ENCODE assay signal across 14 cellular contexts in genomic region chr21:31908106-31909031, GRCh38. TPM values are rescaled to one million over a fixed set of nuclear protein-coding genes. Genes with fewer than 3 reads are reported as not detected.
A peak's percentile ranks its signal among the peaks of the same experiment; 100 is the strongest.
DNase-seq lines count a peak whose midpoint lies in the region; ATAC-seq and TF ChIP-seq lines count a peak whose summit lies in the region.
"Had no signal": no experiment of that assay in that cellular context is flagged by ENCODE, and none has a peak within 500 bp of the region (broad histone marks: within the 10 kb centered on the region; RNA-seq: fewer than 3 reads in every experiment).

No MANE protein-coding gene starts in this region.

- no peak overlapping the region for H2BK5ac ChIP-seq in trophoblast cell (ENCODE audit: low read depth, low read length, poor library complexity)

- TF ChIP-seq CTCF in MM.1S (IDR thresholded peaks at IDR 0.05; ENCODE audit: low read length): no peak

- H2AFZ ChIP-seq in trophoblast cell (ENCODE audit: insufficient read depth, low read length, poor library complexity) (no peak overlapping the region), MM.1S (ENCODE audit: low read length) (no peak overlapping the region)

- H4K8ac ChIP-seq in trophoblast cell (ENCODE audit: low read depth, low read length): no peak overlapping the region

- H4K20me1 ChIP-seq in MM.1S (ENCODE audit: insufficient read depth, low read length): no peaks in the 10 kb centered on the region

- no CpG with 5 or more reads among the region's 20 CpGs for WGBS in trophoblast cell (ENCODE audit: extremely low coverage, insufficient coverage, insufficient read length)

- H2AK5ac ChIP-seq in trophoblast cell (ENCODE audit: low read length): no peak overlapping the region

- H3K4me1 ChIP-seq in SJCRH30 (peaks cover 92% of the 10 kb centered on the region), trophoblast cell (ENCODE audit: control insufficient read depth in 1 of 2, insufficient read depth in 2 of 2, low read length in 2 of 2) (peaks cover 22 to 23% of the 10 kb centered on the region in 2 experiments), MM.1S (ENCODE audit: low read length) (no peaks in the 10 kb centered on the region)

- H2BK12ac ChIP-seq in trophoblast cell (ENCODE audit: low read length): no peak overlapping the region

- no peaks in the 10 kb centered on the region for H3F3A ChIP-seq in MM.1S (ENCODE audit: insufficient read depth, low read length)

- no peak overlapping the region for H3K14ac ChIP-seq in trophoblast cell (ENCODE audit: low read length)

- in situ Hi-C loops in G401 (cut with HindIII; ENCODE audit: low sequenced_read_pairs): no loop called here

- no peaks in the 10 kb centered on the region for H3K9me2 ChIP-seq in MM.1S (replicated peaks; ENCODE audit: insufficient read depth, low read length)

- H3K4me2 ChIP-seq in trophoblast cell (ENCODE audit: low read length) (no peak overlapping the region), MM.1S (ENCODE audit: low read depth, low read length) (no peak overlapping the region)

- no peak overlapping the region for H4K12ac ChIP-seq in trophoblast cell (ENCODE audit: low read depth, low read length)

- no peak overlapping the region for H3K18ac ChIP-seq in trophoblast cell (ENCODE audit: low read length)

- no peaks in the 10 kb centered on the region for H3K9me3 ChIP-seq in SJCRH30 (replicated peaks)
- peaks cover 2% of the 10 kb centered on the region for H3K9me3 ChIP-seq in trophoblast cell (ENCODE audit: insufficient read depth, low read depth, low read length)
- H3K9me3 ChIP-seq in MM.1S (replicated peaks; ENCODE audit: insufficient read depth, low read length): no peaks in the 10 kb centered on the region

- H4K91ac ChIP-seq in trophoblast cell (ENCODE audit: low read depth, low read length): no peak overlapping the region

- H3K4me3 ChIP-seq in SJCRH30 (peak overlapping the region; percentile 18), trophoblast cell (ENCODE audit: low read depth, low read length) (no peak overlapping the region), MM.1S (ENCODE audit: low read length) (no peak overlapping the region)

- H3K9ac ChIP-seq in trophoblast cell (ENCODE audit: low read length): no peak overlapping the region
- no peak overlapping the region for H3K9ac ChIP-seq in MM.1S (ENCODE audit: low read length)

- H3K79me1 ChIP-seq in trophoblast cell (ENCODE audit: low read length): peaks cover 3% of the 10 kb centered on the region

- no peak overlapping the region for H3K23ac ChIP-seq in trophoblast cell (ENCODE audit: low read length)

- ATAC-seq in HG03159 (IDR thresholded peaks at IDR 0.05; ENCODE audit: unreplicated experiment) (no peak), HG02885 (IDR thresholded peaks at IDR 0.05; ENCODE audit: poor library complexity, unreplicated experiment) (no peak)
- ATAC-seq: CD8-positive, alpha-beta T cell; naive thymus-derived CD8-positive, alpha-beta T cell had no signal

- no peaks in the 10 kb centered on the region for H3K79me2 ChIP-seq in trophoblast cell (ENCODE audit: control insufficient read depth, insufficient read depth, low read length, poor library complexity)
- H3K79me2 ChIP-seq in MM.1S (ENCODE audit: low read length): no peaks in the 10 kb centered on the region

- H2BK120ac ChIP-seq in trophoblast cell (ENCODE audit: insufficient read depth, low read length, poor library complexity): no peak overlapping the region

- DNase-seq in EH (ENCODE audit: low read depth) (peak; percentile 87), SJCRH30 (peak; percentile 76 to 83), iPS-NIHi7 (ENCODE audit: extremely low spot score) (peak; percentile 81), trophoblast cell (peak; percentile 83 to 86), G401 (ENCODE audit: low spot score) (no peak), MM.1S (no peak)
- DNase-seq: activated naive CD8-positive, alpha-beta T cell treated with anti-CD3 and anti-CD28 coated beads, Interleukin-2, amount 10 ng/mL, durations not matched to agents 7 days and 5 days; CD8-positive, alpha-beta T cell; effector CD4-positive, alpha-beta T cell; naive thymus-derived CD8-positive, alpha-beta T cell; stimulated activated CD4-positive, alpha-beta T cell treated with anti-CD3 and anti-CD28 coated beads, Interleukin-4, amount 100 ng/mL, for 24 hours had no signal

- no peaks in the 10 kb centered on the region for H3K27me3 ChIP-seq in SJCRH30
- H3K27me3 ChIP-seq in trophoblast cell (ENCODE audit: insufficient read depth, low read length): no peaks in the 10 kb centered on the region
- no peaks in the 10 kb centered on the region for H3K27me3 ChIP-seq in MM.1S (replicated peaks; ENCODE audit: insufficient read depth, low read length)

- no peak overlapping the region for H3K4ac ChIP-seq in trophoblast cell (ENCODE audit: low read depth, low read length)

- H3K36me3 ChIP-seq in SJCRH30 (no peaks in the 10 kb centered on the region), trophoblast cell (ENCODE audit: control insufficient read depth in 1 of 2, insufficient read depth in 2 of 2, low read length in 2 of 2) (no peaks in the 10 kb centered on the region), MM.1S (replicated peaks; ENCODE audit: insufficient read depth, low read length) (no peaks in the 10 kb centered on the region)

- H3K27ac ChIP-seq in SJCRH30 (peak overlapping the region; percentile 70), trophoblast cell (ENCODE audit: low read depth, low read length) (no peak overlapping the region), MM.1S (ENCODE audit: low read length) (no peak overlapping the region)

RNA-seq across cellular contexts. Expression of gene HUNK, which starts 35.5 kb away (rescaled TPM):
- total RNA-seq in SJCRH30 (2014; rRNA removed; shearing (Covaris generic)): 37.3 and 38.9 TPM in 2 replicates
- 4.4 and 4.7 TPM in 2 replicates for polyA plus RNA-seq in trophoblast cell (2013)
- total RNA-seq in G401 (2014; rRNA removed; shearing (Covaris generic)): 0.06 and 0.07 TPM in 2 replicates
- total RNA-seq: CD8-positive, alpha-beta T cell; T-helper 2 cell treated with Interferon-gamma antibody and Interleukin-4, amounts not matched to agents 100 ng/mL and 5 ng/mL, for 36 hours had no signal

Comparison
In these comparisons a context has a peak if more than half of its experiments do, and no peak if none do; other contexts are left out.
1. DNase-seq: peak in EH (single experiment), SJCRH30 (2 of 2), iPS-NIHi7 (single experiment) and trophoblast cell (2 of 2); none in G401 (single experiment) and MM.1S (single experiment).
2. RNA of gene HUNK, which starts 35.5 kb away (total RNA-seq): 37.3 to 38.9 TPM in SJCRH30; 0.06 to 0.07 TPM in G401; every median in the first group is over 10 times any median in the second.